ENCODE assay signal across 18 cellular contexts in the genomic region with DNA sequence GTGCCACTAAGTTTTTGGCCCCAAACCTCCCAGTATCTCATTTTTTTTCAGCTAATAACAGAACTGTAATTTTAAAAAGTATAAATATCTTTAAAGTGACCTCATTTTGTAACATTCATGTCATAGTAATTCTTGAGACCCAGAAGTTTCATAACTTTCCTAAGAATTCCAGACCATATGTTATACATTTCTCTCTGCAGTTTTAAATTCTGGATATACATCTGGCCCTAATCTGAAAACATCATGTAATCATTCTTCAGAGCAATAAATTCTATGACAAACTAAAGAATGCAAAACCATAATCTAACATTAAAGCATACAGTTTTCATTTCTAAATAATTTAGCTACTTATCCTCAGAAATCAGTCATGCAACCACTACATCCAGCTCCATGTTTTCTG.
DNase-seq lines count a peak whose midpoint lies in the region; ATAC-seq and TF ChIP-seq lines count a peak whose summit lies in the region.
"Had no signal": no experiment of that assay in that cellular context is flagged by ENCODE, and none has a peak within 500 bp of the region (broad histone marks: within the 10 kb centered on the region; RNA-seq: fewer than 3 reads in every experiment).

No MANE protein-coding gene starts in this region.

- DNase-seq in AG10803 (ENCODE audit: low read depth) (peak; percentile 83), GM23248 (peak; percentile 51), dedifferentiated amniotic fluid mesenchymal stem cell (ENCODE audit: extremely low spot score) (peak; percentile 36), foreskin keratinocyte (no peak), omental fat pad (ENCODE audit: low spot score) (no peak)
- DNase-seq: DMS 273 treated with DMSO at 0.1 percent for 48 hours, DND-41, GF-D8, H9, NCI-H1105 treated with DMSO at 0.1 percent for 48 hours, NCI-H1694, NCI-H2081 treated with DMSO at 0.1 percent for 48 hours had no signal

- H3K27me3 Mint-ChIP-seq in nephron (ENCODE audit: low read depth): no peaks in the 10 kb centered on the region

- ATAC-seq in GM18868 (IDR thresholded peaks at IDR 0.05; ENCODE audit: unreplicated experiment) (no peak), foreskin keratinocyte (no peak), omental fat pad (ENCODE audit: low FRiP score) (no peak)
- ATAC-seq: K562, Panc1 had no signal

- H3K9ac ChIP-seq in GM23248: no peak overlapping the region

- H3K9me3 Mint-ChIP-seq in nephron: no peaks in the 10 kb centered on the region
- H3K9me3 Mint-ChIP-seq: H9 had no signal

- H2AFZ ChIP-seq in GM23248: no peak overlapping the region

- H4K20me1 ChIP-seq in GM23248 (ENCODE audit: insufficient read depth): no peaks in the 10 kb centered on the region

- H3K27me3 ChIP-seq in GM23248 (replicated peaks; ENCODE audit: insufficient read depth): no peaks in the 10 kb centered on the region
- no peaks in the 10 kb centered on the region for H3K27me3 ChIP-seq in foreskin keratinocyte
- H3K27me3 ChIP-seq: SJSA1 had no signal

- peaks cover 17% of the 10 kb centered on the region for H3K4me1 ChIP-seq in GM23248 (ENCODE audit: insufficient read depth)
- H3K4me1 ChIP-seq in foreskin keratinocyte: no peaks in the 10 kb centered on the region

- no peaks in the 10 kb centered on the region for H3K79me2 ChIP-seq in GM23248 (ENCODE audit: insufficient read depth)

- H3K36me3 ChIP-seq in GM23248 (ENCODE audit: low read depth): no peaks in the 10 kb centered on the region
- H3K36me3 ChIP-seq: SJSA1 had no signal

- no peaks in the 10 kb centered on the region for H3K36me3 Mint-ChIP-seq in nephron (ENCODE audit: low read depth)
- H3K36me3 Mint-ChIP-seq: CD14-positive monocyte had no signal

- H3K9me2 ChIP-seq in GM23248 (ENCODE audit: insufficient read depth): no peaks in the 10 kb centered on the region

- H3K4me2 ChIP-seq in GM23248 (ENCODE audit: unreplicated experiment): no peak overlapping the region

- peak overlapping the region; percentile 28 to 71 (median 56) for H3K27ac Mint-ChIP-seq in nephron
- H3K27ac Mint-ChIP-seq: CD14-positive monocyte, H9 had no signal

- in situ Hi-C loops in GM23248 (cut with MboI): no loop called here

- H3K9me3 ChIP-seq in GM23248 (ENCODE audit: low read depth): no peaks in the 10 kb centered on the region
- H3K9me3 ChIP-seq: SJSA1 had no signal

- no peak for TF ChIP-seq CTCF in AG10803 (conservative IDR thresholded peaks at IDR 0.05; ENCODE audit: low read length)
- no peak for TF ChIP-seq CTCF in nephron (IDR thresholded peaks at IDR 0.05; ENCODE audit: unreplicated experiment in 3 of 3)
- no peak for TF ChIP-seq CTCF in foreskin keratinocyte (conservative IDR thresholded peaks at IDR 0.05)
- TF ChIP-seq CTCF in omental fat pad (IDR thresholded peaks at IDR 0.05): no peak

- H3K4me3 ChIP-seq in AG10803 (ENCODE audit: low read length) (no peak overlapping the region), GM23248 (no peak overlapping the region)
- H3K4me3 ChIP-seq: K562, SJSA1 had no signal

- no peak overlapping the region for H3K27ac ChIP-seq in GM23248
- H3K27ac ChIP-seq in foreskin keratinocyte: no peak overlapping the region
- H3K27ac ChIP-seq: SJSA1 had no signal

- H3F3A ChIP-seq in GM23248 (ENCODE audit: insufficient read depth): peaks cover 14% of the 10 kb centered on the region

- no peak overlapping the region for H3K4me3 Mint-ChIP-seq in nephron
- H3K4me3 Mint-ChIP-seq: CD14-positive monocyte, H9 had no signal

- H3K4me1 Mint-ChIP-seq in nephron: peaks cover 18% of the 10 kb centered on the region
- H3K4me1 Mint-ChIP-seq: CD14-positive monocyte had no signal

Comparison
In these comparisons a context has a peak if more than half of its experiments do, and no peak if none do; other contexts are left out.
1. DNase-seq: peak in AG10803 (single experiment), GM23248 (single experiment) and dedifferentiated amniotic fluid mesenchymal stem cell (single experiment); none in foreskin keratinocyte (0 of 2) and omental fat pad (single experiment).